ENCODE assay signal across 11 cellular contexts in genomic region chr6:39048481-39049399, GRCh38. TPM values are rescaled to one million over a fixed set of nuclear protein-coding genes. Genes with fewer than 3 reads are reported as not detected.
DNase-seq lines count a peak whose midpoint lies in the region; ATAC-seq, FAIRE-seq and TF ChIP-seq lines count a peak whose summit lies in the region.
"Had no signal": no experiment of that assay in that cellular context is flagged by ENCODE, and none has a peak within 500 bp of the region (broad histone marks: within the 10 kb centered on the region; RNA-seq: fewer than 3 reads in every experiment).

Gene GLP1R (plus strand): TSS chr6:39048781. CDS start chr6:39048841, 60 bp downstream.

- TF ChIP-seq CTCF in GM23338 (conservative IDR thresholded peaks at IDR 0.05; ENCODE audit: low read depth in 2 of 2) (no peak), activated B cell treated with CpG ODN at 0.5 μM for 24 hours (IDR thresholded peaks at IDR 0.05) (no peak), heart right ventricle (IDR thresholded peaks at IDR 0.05) (no peak), progenitor cell of endocrine pancreas (IDR thresholded peaks at IDR 0.05; ENCODE audit: unreplicated experiment) (no peak)

- H3K4me3 ChIP-seq in GM23338 (peak within 1 kb of the TSS; percentile 75), heart right ventricle (peak within 1 kb of the TSS; percentile 7 to 53 (median 44))

- H3K27me3 ChIP-seq in GM23338 (ENCODE audit: insufficient read depth) (peaks cover 40% of the 10 kb centered on the region), heart right ventricle (peaks cover 0 to 70% (median 51%) of the 10 kb centered on the region in 7 donors)

- H3K27ac Mint-ChIP-seq in GM23338 = no peak within 1 kb of the TSS
- H3K27ac Mint-ChIP-seq in activated B cell treated with CpG ODN at 0.5 μM for 24 hours = no peak within 1 kb of the TSS
- H3K27ac Mint-ChIP-seq in progenitor cell of endocrine pancreas = peak within 1 kb of the TSS; percentile 82

- no peaks in the 10 kb centered on the region for H3F3A ChIP-seq in GM23338 (replicated peaks; ENCODE audit: low read depth)

- WGBS in heart right ventricle, 2 donors = 1 to 2% methylated on average over 71 to 74 of the region's 74 CpGs

- H4K20me1 ChIP-seq in GM23338 (replicated peaks; ENCODE audit: insufficient read depth) = peaks cover 7% of the 10 kb centered on the region; the same call in 1 of the 2 replicates

- H3K27me3 Mint-ChIP-seq in GM23338 (ENCODE audit: insufficient read depth, low read depth, poor library complexity) (peaks cover 39% of the 10 kb centered on the region), activated B cell treated with CpG ODN at 0.5 μM for 24 hours (peaks cover 51% of the 10 kb centered on the region), progenitor cell of endocrine pancreas (peaks cover 60% of the 10 kb centered on the region)

- FAIRE-seq in GM19239 (lab: Jason Lieb, UNC) = no peak

- POLR2A ChIA-PET in activated B cell treated with CpG ODN at 0.5 μM for 24 hours (lab: Charles Lee) = no interaction called here

- intact Hi-C loops in activated B cell treated with CpG ODN at 0.5 μM for 24 hours (cut with micrococcal nuclease) = no loop called here
- intact Hi-C loops in heart right ventricle (cut with DNase I) = no loop called here
- intact Hi-C loops in head of caudate nucleus (cut with DNase I) = no loop called here

- H3K27ac ChIP-seq in GM23338 (ENCODE audit: low read depth) (no peak within 1 kb of the TSS), heart right ventricle (no peak within 1 kb of the TSS)
- H3K27ac ChIP-seq: epithelial cell of prostate had no signal

- no peaks in the 10 kb centered on the region for H3K79me2 ChIP-seq in GM23338 (replicated peaks; ENCODE audit: insufficient read depth)

- peak within 1 kb of the TSS; percentile 92 for H3K4me2 ChIP-seq in GM23338

- H3K36me3 Mint-ChIP-seq in GM23338 (ENCODE audit: low read depth) (no peaks in the 10 kb centered on the region), activated B cell treated with CpG ODN at 0.5 μM for 24 hours (ENCODE audit: low read depth) (no peaks in the 10 kb centered on the region), progenitor cell of endocrine pancreas (ENCODE audit: insufficient read depth) (no peaks in the 10 kb centered on the region)

- H3K9me2 ChIP-seq in GM23338 (ENCODE audit: insufficient read depth) = no peaks in the 10 kb centered on the region

- H3K36me3 ChIP-seq in GM23338 (ENCODE audit: insufficient read depth) (no peaks in the 10 kb centered on the region), heart right ventricle (no peaks in the 10 kb centered on the region)

- peak; percentile 64 for DNase-seq in GM23338 (ENCODE audit: low spot score)
- no peak for DNase-seq in activated B cell treated with CpG ODN at 0.5 μM for 24 hours
- DNase-seq in heart right ventricle = peak in 1 of 2 donors; percentile 31
- DNase-seq in progenitor cell of endocrine pancreas (ENCODE audit: low spot score, unreplicated experiment) = peak; percentile 25
- no peak for DNase-seq in GM19239 (ENCODE audit: insufficient read length, low spot score)
- DNase-seq in head of caudate nucleus = no peak
- DNase-seq: activated CD4-positive, CD25-positive, alpha-beta regulatory T cell; NCI-H2171 had no signal

- H3K4me1 ChIP-seq in GM23338 (ENCODE audit: insufficient read depth) (peaks cover 16% of the 10 kb centered on the region; the same call in 1 of the 2 replicates), heart right ventricle (peaks cover 0 to 10% (median 8%) of the 10 kb centered on the region in 9 donors)

- H3K4me3 Mint-ChIP-seq in GM23338 (peak within 1 kb of the TSS; percentile 81), activated B cell treated with CpG ODN at 0.5 μM for 24 hours (peak within 1 kb of the TSS; percentile 35), progenitor cell of endocrine pancreas (ENCODE audit: low read depth) (peak within 1 kb of the TSS; percentile 77)

- H3K9me3 Mint-ChIP-seq in GM23338 (no peaks in the 10 kb centered on the region), activated B cell treated with CpG ODN at 0.5 μM for 24 hours (no peaks in the 10 kb centered on the region), progenitor cell of endocrine pancreas (ENCODE audit: low read depth) (no peaks in the 10 kb centered on the region)

- ATAC-seq in GM23338 = peak; percentile 81
- no peak for ATAC-seq in activated B cell treated with CpG ODN at 0.5 μM for 24 hours (ENCODE audit: low read depth)
- ATAC-seq in heart right ventricle = peak in 7 of 8 donors; percentile 28 to 70 (median 44)
- ATAC-seq in HG03354 (IDR thresholded peaks at IDR 0.05; ENCODE audit: poor library complexity, severe bottlenecking, unreplicated experiment) = no peak
- ATAC-seq in GM21737 (IDR thresholded peaks at IDR 0.05; ENCODE audit: unreplicated experiment) = no peak

- H3K4me1 Mint-ChIP-seq in GM23338 = peaks cover 8% of the 10 kb centered on the region
- H3K4me1 Mint-ChIP-seq in activated B cell treated with CpG ODN at 0.5 μM for 24 hours = peaks cover 4% of the 10 kb centered on the region
- H3K4me1 Mint-ChIP-seq in progenitor cell of endocrine pancreas (ENCODE audit: low read depth) = peaks cover 4% of the 10 kb centered on the region

- H2AFZ ChIP-seq in GM23338 = peak within 1 kb of the TSS; percentile 94

- CTCF ChIA-PET in activated B cell treated with CpG ODN at 0.5 μM for 24 hours (lab: Charles Lee) = no interaction called here

- H3K9me3 ChIP-seq in heart right ventricle = no peaks in the 10 kb centered on the region

TF ChIP-seq in GM23338, 12 proteins besides CTCF, POLR2A, EP300 and RAD21:
- TF ChIP-seq CREB1 (CRISPR knock-in tag; IDR thresholded peaks at IDR 0.05; ENCODE audit: low read depth) = no peak
- peak; percentile 70 for TF ChIP-seq POLR2AphosphoS5 (IDR thresholded peaks at IDR 0.05; ENCODE audit: low read depth)
- peak; percentile 11 for TF ChIP-seq EZH2 (IDR thresholded peaks at IDR 0.05; ENCODE audit: low read depth, unreplicated experiment)

RNA-seq across cellular contexts. Expression of gene GLP1R, which starts in this region (rescaled TPM):
- 3.6 and 3.7 TPM in 2 replicates for total RNA-seq in GM23338 (2014; rRNA removed; shearing (Covaris generic))
- 0.38 and 0.42 TPM in 2 replicates for polyA plus RNA-seq in GM23338 (2016; fragmentation: Nextera tagmentation; extraction: Ambion mirVana)
- not detected in 2 replicates for total RNA-seq in activated B cell treated with CpG ODN at 0.5 μM for 24 hours
- total RNA-seq in heart right ventricle = 1 to 10 TPM in 8 of 10 donors, under 1 TPM in 2; 0.58 to 5.9 (median 2.0) TPM
- 1 to 10 TPM in 1 of 2 donors, under 1 TPM in 1; 0.39 to 1.1 TPM for polyA plus RNA-seq in heart right ventricle
- total RNA-seq in progenitor cell of endocrine pancreas = 3.9 and 4.0 TPM in 2 replicates

Comparison
In these comparisons a context has a peak if more than half of its experiments do, and no peak if none do; other contexts are left out.
1. ATAC-seq: peak in GM23338 (single experiment) and heart right ventricle (7 of 8); none in activated B cell treated with CpG ODN at 0.5 μM for 24 hours (single experiment), HG03354 (single experiment) and GM21737 (single experiment).
2. DNase-seq: peak in GM23338 (single experiment) and progenitor cell of endocrine pancreas (single experiment); none in activated B cell treated with CpG ODN at 0.5 μM for 24 hours (single experiment), GM19239 (single experiment) and head of caudate nucleus (0 of 42).
3. Peak in every context shown above with its lines, with median percentiles within 50 percentile points of each other: H3K4me3 Mint-ChIP-seq.